8 cellular contexts compared by ENCODE assay signal in genomic region chr19:37505958-37506386, GRCh38. TPM values are rescaled to one million over a fixed set of nuclear protein-coding genes. Genes with fewer than 3 reads are reported as not detected.
A peak's percentile ranks its signal among the peaks of the same experiment; 100 is the strongest.
DNase-seq lines count a peak whose midpoint lies in the region; TF ChIP-seq lines count a peak whose summit lies in the region.

No MANE protein-coding gene starts in this region.

- H3K4me1 ChIP-seq in CD4-positive, alpha-beta memory T cell (ENCODE audit: insufficient read depth, low read length) = peaks cover 17% of the 10 kb centered on the region
- 0 out of 2 replicates have a peak, but pooled peaks cover 3% of the 10 kb centered on the region for H3K4me1 ChIP-seq in HUES48 (ENCODE audit: control insufficient read depth, insufficient read depth, low read length)
- peaks cover 5% of the 10 kb centered on the region for H3K4me1 ChIP-seq in endocrine pancreas (ENCODE audit: control insufficient read depth, insufficient read depth, low read length)
- H3K4me1 ChIP-seq in neuron (ENCODE audit: insufficient read depth, low read length) = peaks cover 8% of the 10 kb centered on the region

- intact Hi-C loops in CD4-positive, alpha-beta memory T cell (cut with micrococcal nuclease) = loop anchor here (1.0 to 5.0 kb wide), 9 partner anchors 37 to 1291 kb away; partner anchors contain the start of genes SIPA1L3, WDR87, ZFP30 and ZNF146

- peaks cover 0 to 2% (median 0%) of the 10 kb centered on the region in 4 donors for H3K4me1 Mint-ChIP-seq in CD4-positive, alpha-beta memory T cell
- H3K4me1 Mint-ChIP-seq in nephron progenitor cell = no peaks in the 10 kb centered on the region

- peak overlapping the region; percentile 89 for H2AFZ ChIP-seq in neuron (ENCODE audit: low read depth, low read length)

- DNase-seq in CD4-positive, alpha-beta memory T cell = peak in 2 of 5 donors; percentile 1 to 30
- DNase-seq in nephron progenitor cell (no peak), NCI-H446 (lab: John Stamatoyannopoulos, UW) (no peak), DMS 273 treated with DMSO at 0.1 percent for 48 hours (lab: John Stamatoyannopoulos, UW) (no peak)
- DNase-seq in stimulated activated CD4-positive, alpha-beta T cell treated with anti-CD3 and anti-CD28 coated beads, Interleukin-2, amount 100 ng/mL, for 48 hours = no peak

- peaks cover 30 to 38% of the 10 kb centered on the region in 2 donors for H3K36me3 Mint-ChIP-seq in CD4-positive, alpha-beta memory T cell
- H3K36me3 Mint-ChIP-seq in nephron progenitor cell (ENCODE audit: low read depth) = peaks cover 61% of the 10 kb centered on the region

- CTCF ChIA-PET in CD4-positive, alpha-beta memory T cell (lab: Charles Lee; ENCODE audit: partially characterized antibody) = interaction anchor here (0.7 to 1.5 kb wide), 4 partner anchors 37 to 277 kb away, joined by 3 to 5 read pairs (median 3); partner anchors contain the start of genes ZNF540, ZNF570 and ZNF571

- no peak overlapping the region for H3K27ac Mint-ChIP-seq in CD4-positive, alpha-beta memory T cell
- no peak overlapping the region for H3K27ac Mint-ChIP-seq in nephron progenitor cell

- no peaks in the 10 kb centered on the region for H3K36me3 ChIP-seq in CD4-positive, alpha-beta memory T cell (ENCODE audit: insufficient read depth, low read length)
- H3K36me3 ChIP-seq in HUES48 (ENCODE audit: control insufficient read depth, insufficient read depth, low read length) (peaks cover 16% of the 10 kb centered on the region), endocrine pancreas (ENCODE audit: control insufficient read depth, insufficient read depth, low read length) (no peaks in the 10 kb centered on the region), neuron (ENCODE audit: insufficient read depth, low read length) (peaks cover 16% of the 10 kb centered on the region)

- H3K4me3 ChIP-seq in CD4-positive, alpha-beta memory T cell (ENCODE audit: low read length in 2 of 2) = peak overlapping the region; percentile 57 to 78
- peak overlapping the region; percentile 89 for H3K4me3 ChIP-seq in HUES48 (ENCODE audit: low read depth, low read length)
- peak overlapping the region; percentile 85 for H3K4me3 ChIP-seq in endocrine pancreas (ENCODE audit: control insufficient read depth, insufficient read depth, low read length)
- peak overlapping the region; percentile 83 for H3K4me3 ChIP-seq in neuron (ENCODE audit: low read length)

- no peaks in the 10 kb centered on the region for H3K27me3 Mint-ChIP-seq in CD4-positive, alpha-beta memory T cell
- no peaks in the 10 kb centered on the region for H3K27me3 Mint-ChIP-seq in nephron progenitor cell (ENCODE audit: low read depth, poor library complexity)

- no peak for TF ChIP-seq CTCF in nephron progenitor cell (IDR thresholded peaks at IDR 0.05)

- H3K9me3 Mint-ChIP-seq in CD4-positive, alpha-beta memory T cell = peaks cover 2 to 47% (median 28%) of the 10 kb centered on the region in 8 donors
- peaks cover 17% of the 10 kb centered on the region for H3K9me3 Mint-ChIP-seq in nephron progenitor cell

- no peaks in the 10 kb centered on the region for H3K27me3 ChIP-seq in CD4-positive, alpha-beta memory T cell (ENCODE audit: insufficient read depth, low read length)
- H3K27me3 ChIP-seq in HUES48 (ENCODE audit: control insufficient read depth, insufficient read depth, low read length) = no peaks in the 10 kb centered on the region
- no peaks in the 10 kb centered on the region for H3K27me3 ChIP-seq in endocrine pancreas (ENCODE audit: control insufficient read depth, insufficient read depth, low read length)
- no peaks in the 10 kb centered on the region for H3K27me3 ChIP-seq in neuron (ENCODE audit: insufficient read depth, low read length)

- H3K9me3 ChIP-seq in CD4-positive, alpha-beta memory T cell (ENCODE audit: control insufficient read depth in 1 of 2, low read length in 2 of 2) = no peaks in the 10 kb centered on the region
- no peaks in the 10 kb centered on the region; the same call in 1 of the 2 replicates for H3K9me3 ChIP-seq in HUES48 (ENCODE audit: control insufficient read depth, insufficient read depth, low read length)
- no peaks in the 10 kb centered on the region for H3K9me3 ChIP-seq in endocrine pancreas (ENCODE audit: control insufficient read depth, low read length)
- peaks cover 30% of the 10 kb centered on the region for H3K9me3 ChIP-seq in neuron (ENCODE audit: low read length)

- peak overlapping the region; percentile 88 for H3K27ac ChIP-seq in CD4-positive, alpha-beta memory T cell (ENCODE audit: low read depth, low read length)
- peak overlapping the region; percentile 98 for H3K27ac ChIP-seq in HUES48 (ENCODE audit: low read depth, low read length)

- H3K4me3 Mint-ChIP-seq in CD4-positive, alpha-beta memory T cell = no peak overlapping the region
- H3K4me3 Mint-ChIP-seq in nephron progenitor cell = no peak overlapping the region

- H3K9ac ChIP-seq in HUES48 (ENCODE audit: low read depth, low read length) (peak overlapping the region; percentile 99), endocrine pancreas (ENCODE audit: control insufficient read depth, insufficient read depth, low read length) (peak overlapping the region; percentile 97)

- POLR2A ChIA-PET in CD4-positive, alpha-beta memory T cell (lab: Charles Lee; ENCODE audit: partially characterized antibody) = interaction anchor here (0.8 to 2.4 kb wide), 21 partner anchors 28 to 1391 kb away, joined by 3 to 94 read pairs (median 6); partner anchors contain the start of genes TBCB, ZFP14, ZNF260 and ZNF345

RNA-seq across cellular contexts. Expression of gene ZNF793, which starts 0.8 kb away (rescaled TPM):
- total RNA-seq in CD4-positive, alpha-beta memory T cell = 10 to 100 TPM; 10.2 to 13.8 TPM
- polyA plus RNA-seq in CD4-positive, alpha-beta memory T cell = 1 to 10 TPM; 1.5 to 1.7 TPM

RNA-seq across cellular contexts. Expression of gene ZNF570, which starts 36.8 kb away (rescaled TPM):
- 10 to 100 TPM; 10.1 to 11.4 TPM for total RNA-seq in CD4-positive, alpha-beta memory T cell
- polyA plus RNA-seq in CD4-positive, alpha-beta memory T cell = 1 to 10 TPM; 2.1 to 6.0 TPM

RNA-seq across cellular contexts. Expression of gene ZNF569, which starts 38.7 kb away (rescaled TPM):
- total RNA-seq in CD4-positive, alpha-beta memory T cell = 10 to 100 TPM; 13.5 to 14.9 TPM
- 1 to 10 TPM; 2.3 to 5.2 TPM for polyA plus RNA-seq in CD4-positive, alpha-beta memory T cell
